1 cellular context compared by ENCODE assay signal in the genomic region with DNA sequence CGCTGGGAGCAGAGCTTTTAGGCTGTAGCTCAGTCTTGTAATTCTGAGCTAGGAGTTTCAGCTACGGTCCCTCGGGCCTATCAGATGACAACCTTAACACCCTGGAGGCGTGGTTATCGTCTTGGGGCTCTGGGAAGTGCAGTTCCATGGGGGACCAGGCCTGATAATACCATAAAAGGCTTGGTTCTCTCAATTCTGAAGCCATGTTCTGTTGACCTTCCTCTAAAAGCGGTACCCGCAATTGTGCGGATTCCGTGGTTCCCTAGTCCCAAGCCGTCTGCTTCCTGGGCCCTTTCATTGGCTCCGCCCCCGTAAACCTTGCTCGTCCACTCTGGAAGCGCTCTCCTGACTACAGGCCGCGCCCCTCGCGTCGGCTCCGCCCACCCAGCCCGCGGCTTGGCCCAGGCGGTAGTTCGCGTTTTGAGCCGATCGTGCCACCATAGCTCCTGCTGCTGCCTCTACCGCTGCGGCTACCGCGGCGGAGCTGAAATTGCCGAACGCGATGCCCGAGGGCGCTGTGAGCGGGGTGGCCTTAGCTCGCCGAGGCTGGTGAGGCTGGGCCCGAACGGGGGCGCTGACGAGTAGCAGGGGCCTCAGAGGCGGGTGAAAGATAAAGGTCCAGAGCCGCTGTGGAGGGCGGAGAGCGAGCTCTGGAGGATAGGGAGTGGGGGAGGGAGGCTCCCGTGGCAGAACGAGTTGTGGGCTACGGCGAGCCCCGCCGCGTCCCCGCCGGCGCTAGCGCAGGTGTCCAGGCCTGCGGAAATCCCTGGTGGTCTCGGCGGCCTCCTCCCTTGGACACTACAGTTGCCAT.
TF ChIP-seq lines count a peak whose summit lies in the region.

A gene with protein sequence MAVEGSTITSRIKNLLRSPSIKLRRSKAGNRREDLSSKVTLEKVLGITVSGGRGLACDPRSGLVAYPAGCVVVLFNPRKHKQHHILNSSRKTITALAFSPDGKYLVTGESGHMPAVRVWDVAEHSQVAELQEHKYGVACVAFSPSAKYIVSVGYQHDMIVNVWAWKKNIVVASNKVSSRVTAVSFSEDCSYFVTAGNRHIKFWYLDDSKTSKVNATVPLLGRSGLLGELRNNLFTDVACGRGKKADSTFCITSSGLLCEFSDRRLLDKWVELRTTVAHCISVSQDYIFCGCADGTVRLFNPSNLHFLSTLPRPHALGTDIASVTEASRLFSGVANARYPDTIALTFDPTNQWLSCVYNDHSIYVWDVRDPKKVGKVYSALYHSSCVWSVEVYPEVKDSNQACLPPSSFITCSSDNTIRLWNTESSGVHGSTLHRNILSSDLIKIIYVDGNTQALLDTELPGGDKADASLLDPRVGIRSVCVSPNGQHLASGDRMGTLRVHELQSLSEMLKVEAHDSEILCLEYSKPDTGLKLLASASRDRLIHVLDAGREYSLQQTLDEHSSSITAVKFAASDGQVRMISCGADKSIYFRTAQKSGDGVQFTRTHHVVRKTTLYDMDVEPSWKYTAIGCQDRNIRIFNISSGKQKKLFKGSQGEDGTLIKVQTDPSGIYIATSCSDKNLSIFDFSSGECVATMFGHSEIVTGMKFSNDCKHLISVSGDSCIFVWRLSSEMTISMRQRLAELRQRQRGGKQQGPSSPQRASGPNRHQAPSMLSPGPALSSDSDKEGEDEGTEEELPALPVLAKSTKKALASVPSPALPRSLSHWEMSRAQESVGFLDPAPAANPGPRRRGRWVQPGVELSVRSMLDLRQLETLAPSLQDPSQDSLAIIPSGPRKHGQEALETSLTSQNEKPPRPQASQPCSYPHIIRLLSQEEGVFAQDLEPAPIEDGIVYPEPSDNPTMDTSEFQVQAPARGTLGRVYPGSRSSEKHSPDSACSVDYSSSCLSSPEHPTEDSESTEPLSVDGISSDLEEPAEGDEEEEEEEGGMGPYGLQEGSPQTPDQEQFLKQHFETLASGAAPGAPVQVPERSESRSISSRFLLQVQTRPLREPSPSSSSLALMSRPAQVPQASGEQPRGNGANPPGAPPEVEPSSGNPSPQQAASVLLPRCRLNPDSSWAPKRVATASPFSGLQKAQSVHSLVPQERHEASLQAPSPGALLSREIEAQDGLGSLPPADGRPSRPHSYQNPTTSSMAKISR (N-terminal part only) (plus strand): TSS at position 423 of the 811 bp plus-strand sequence. CDS start 792 bp downstream, outside the sequence.

TF ChIP-seq in HepG2, 621 proteins besides CTCF, POLR2A, EP300 and RAD21 (continued from another document):
- TF ChIP-seq, protein P1, sequence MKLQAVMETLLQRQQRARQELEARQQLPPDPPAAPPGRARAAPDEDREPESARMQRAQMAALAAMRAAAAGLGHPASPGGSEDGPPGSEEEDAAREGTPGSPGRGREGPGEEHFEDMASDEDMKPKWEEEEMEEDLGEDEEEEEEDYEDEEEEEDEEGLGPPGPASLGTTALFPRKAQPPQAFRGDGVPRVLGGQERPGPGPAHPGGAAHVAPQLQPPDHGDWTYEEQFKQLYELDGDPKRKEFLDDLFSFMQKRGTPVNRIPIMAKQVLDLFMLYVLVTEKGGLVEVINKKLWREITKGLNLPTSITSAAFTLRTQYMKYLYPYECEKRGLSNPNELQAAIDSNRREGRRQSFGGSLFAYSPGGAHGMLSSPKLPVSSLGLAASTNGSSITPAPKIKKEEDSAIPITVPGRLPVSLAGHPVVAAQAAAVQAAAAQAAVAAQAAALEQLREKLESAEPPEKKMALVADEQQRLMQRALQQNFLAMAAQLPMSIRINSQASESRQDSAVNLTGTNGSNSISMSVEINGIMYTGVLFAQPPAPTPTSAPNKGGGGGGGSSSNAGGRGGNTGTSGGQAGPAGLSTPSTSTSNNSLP (IDR thresholded peaks at IDR 0.05; ENCODE audit: low read depth, low read length): peak; percentile 40; the same call in 1 of the 2 replicates
- no peak; the same call in 1 of the 2 replicates for TF ChIP-seq MIER3 (CRISPR knock-in tag; IDR thresholded peaks at IDR 0.05; ENCODE audit: borderline replicate concordance)
- no peak for TF ChIP-seq ZNF24 (IDR thresholded peaks at IDR 0.05)
- no peak for TF ChIP-seq SMAD1 (CRISPR knock-in tag; IDR thresholded peaks at IDR 0.05; ENCODE audit: borderline replicate concordance, low read depth)
- no peak for TF ChIP-seq NFE2 (CRISPR knock-in tag; IDR thresholded peaks at IDR 0.05)
- peak; percentile 72 for TF ChIP-seq KLF9 (CRISPR knock-in tag; IDR thresholded peaks at IDR 0.05; ENCODE audit: low read depth)
- TF ChIP-seq HNF4A (CRISPR knock-in tag; IDR thresholded peaks at IDR 0.05): peak; percentile 47; the same call in 1 of the 2 replicates
- TF ChIP-seq ZNF326 (CRISPR knock-in tag; IDR thresholded peaks at IDR 0.05; ENCODE audit: borderline replicate concordance): no peak
- TF ChIP-seq SKI (IDR thresholded peaks at IDR 0.05; ENCODE audit: partially characterized antibody): no peak
- TF ChIP-seq, protein P2, sequence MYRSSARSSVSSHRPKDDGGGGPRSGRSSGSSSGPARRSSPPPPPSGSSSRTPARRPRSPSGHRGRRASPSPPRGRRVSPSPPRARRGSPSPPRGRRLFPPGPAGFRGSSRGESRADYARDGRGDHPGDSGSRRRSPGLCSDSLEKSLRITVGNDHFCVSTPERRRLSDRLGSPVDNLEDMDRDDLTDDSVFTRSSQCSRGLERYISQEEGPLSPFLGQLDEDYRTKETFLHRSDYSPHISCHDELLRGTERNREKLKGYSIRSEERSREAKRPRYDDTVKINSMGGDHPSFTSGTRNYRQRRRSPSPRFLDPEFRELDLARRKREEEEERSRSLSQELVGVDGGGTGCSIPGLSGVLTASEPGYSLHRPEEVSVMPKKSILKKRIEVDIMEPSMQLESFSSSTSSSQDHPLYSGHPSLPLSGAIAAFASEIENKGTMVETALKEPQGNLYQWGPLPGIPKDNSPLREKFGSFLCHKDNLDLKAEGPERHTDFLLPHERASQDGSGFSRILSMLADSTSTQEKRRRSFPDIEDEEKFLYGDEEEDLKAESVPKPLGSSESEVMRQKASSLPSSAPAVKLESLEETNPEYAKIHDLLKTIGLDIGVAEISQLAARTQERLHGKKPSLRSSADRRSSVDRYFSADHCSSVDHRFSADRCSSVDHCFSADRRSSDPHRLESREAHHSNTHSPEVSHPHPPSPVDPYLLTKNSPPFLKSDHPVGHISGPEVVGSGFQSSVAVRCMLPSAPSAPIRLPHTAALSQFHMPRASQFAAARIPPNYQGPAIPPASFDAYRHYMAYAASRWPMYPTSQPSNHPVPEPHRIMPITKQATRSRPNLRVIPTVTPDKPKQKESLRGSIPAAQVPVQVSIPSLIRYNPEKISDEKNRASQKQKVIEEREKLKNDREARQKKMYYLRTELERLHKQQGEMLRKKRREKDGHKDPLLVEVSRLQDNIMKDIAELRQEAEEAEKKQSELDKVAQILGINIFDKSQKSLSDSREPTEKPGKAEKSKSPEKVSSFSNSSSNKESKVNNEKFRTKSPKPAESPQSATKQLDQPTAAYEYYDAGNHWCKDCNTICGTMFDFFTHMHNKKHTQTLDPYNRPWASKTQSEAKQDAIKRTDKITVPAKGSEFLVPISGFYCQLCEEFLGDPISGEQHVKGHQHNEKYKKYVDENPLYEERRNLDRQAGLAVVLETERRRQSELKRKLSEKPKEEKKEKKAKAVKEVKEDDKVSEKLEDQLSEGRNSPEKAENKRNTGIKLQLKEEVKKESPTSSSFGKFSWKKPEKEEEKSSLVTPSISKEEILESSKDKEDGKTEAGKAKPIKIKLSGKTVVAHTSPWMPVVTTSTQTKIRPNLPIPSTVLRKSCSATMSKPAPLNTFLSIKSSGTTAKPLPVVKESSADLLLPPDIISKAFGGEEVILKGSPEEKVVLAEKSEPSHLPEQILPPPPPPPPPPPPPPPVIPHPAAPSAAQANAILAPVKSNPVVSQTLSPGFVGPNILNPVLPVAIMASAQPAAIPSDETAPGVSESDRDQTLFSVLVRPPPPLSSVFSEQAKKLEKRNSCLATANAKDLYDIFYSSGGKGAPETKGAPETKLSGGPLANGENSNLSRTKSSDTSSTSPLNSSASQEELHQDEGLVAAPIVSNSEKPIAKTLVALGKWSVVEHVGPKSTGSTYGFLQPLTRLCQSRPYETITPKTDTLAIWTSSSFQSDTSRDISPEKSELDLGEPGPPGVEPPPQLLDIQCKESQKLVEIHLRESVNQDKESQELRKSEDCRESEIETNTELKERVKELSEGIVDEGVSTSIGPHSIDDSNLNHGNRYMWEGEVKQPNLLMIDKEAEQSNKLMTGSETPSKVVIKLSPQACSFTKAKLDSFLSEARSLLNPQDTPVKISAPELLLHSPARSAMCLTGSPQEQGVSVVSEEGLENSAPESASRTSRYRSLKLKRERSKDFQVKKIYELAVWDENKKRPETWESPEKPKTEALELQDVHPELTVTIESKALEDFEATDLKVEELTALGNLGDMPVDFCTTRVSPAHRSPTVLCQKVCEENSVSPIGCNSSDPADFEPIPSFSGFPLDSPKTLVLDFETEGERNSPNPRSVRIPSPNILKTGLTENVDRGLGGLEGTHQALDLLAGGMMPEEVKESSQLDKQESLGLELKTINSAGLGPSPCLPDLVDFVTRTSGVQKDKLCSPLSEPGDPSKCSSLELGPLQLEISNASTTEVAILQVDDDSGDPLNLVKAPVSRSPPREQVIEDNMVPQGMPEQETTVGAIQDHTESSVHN (CRISPR knock-in tag; IDR thresholded peaks at IDR 0.05): peak; percentile 11; the same call in 1 of the 2 replicates
- TF ChIP-seq, protein P3, sequence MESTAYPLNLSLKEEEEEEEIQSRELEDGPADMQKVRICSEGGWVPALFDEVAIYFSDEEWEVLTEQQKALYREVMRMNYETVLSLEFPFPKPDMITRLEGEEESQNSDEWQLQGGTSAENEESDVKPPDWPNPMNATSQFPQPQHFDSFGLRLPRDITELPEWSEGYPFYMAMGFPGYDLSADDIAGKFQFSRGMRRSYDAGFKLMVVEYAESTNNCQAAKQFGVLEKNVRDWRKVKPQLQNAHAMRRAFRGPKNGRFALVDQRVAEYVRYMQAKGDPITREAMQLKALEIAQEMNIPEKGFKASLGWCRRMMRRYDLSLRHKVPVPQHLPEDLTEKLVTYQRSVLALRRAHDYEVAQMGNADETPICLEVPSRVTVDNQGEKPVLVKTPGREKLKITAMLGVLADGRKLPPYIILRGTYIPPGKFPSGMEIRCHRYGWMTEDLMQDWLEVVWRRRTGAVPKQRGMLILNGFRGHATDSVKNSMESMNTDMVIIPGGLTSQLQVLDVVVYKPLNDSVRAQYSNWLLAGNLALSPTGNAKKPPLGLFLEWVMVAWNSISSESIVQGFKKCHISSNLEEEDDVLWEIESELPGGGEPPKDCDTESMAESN (CRISPR knock-in tag; conservative IDR thresholded peaks at IDR 0.05): peak; percentile 98
- TF ChIP-seq HOXA7 (CRISPR knock-in tag; IDR thresholded peaks at IDR 0.05): no peak
- TF ChIP-seq ZNF12 (CRISPR knock-in tag; IDR thresholded peaks at IDR 0.05): peak; percentile 71
- TF ChIP-seq, protein P4, sequence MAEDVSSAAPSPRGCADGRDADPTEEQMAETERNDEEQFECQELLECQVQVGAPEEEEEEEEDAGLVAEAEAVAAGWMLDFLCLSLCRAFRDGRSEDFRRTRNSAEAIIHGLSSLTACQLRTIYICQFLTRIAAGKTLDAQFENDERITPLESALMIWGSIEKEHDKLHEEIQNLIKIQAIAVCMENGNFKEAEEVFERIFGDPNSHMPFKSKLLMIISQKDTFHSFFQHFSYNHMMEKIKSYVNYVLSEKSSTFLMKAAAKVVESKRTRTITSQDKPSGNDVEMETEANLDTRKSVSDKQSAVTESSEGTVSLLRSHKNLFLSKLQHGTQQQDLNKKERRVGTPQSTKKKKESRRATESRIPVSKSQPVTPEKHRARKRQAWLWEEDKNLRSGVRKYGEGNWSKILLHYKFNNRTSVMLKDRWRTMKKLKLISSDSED (CRISPR knock-in tag; IDR thresholded peaks at IDR 0.05): no peak
- TF ChIP-seq, protein P5, sequence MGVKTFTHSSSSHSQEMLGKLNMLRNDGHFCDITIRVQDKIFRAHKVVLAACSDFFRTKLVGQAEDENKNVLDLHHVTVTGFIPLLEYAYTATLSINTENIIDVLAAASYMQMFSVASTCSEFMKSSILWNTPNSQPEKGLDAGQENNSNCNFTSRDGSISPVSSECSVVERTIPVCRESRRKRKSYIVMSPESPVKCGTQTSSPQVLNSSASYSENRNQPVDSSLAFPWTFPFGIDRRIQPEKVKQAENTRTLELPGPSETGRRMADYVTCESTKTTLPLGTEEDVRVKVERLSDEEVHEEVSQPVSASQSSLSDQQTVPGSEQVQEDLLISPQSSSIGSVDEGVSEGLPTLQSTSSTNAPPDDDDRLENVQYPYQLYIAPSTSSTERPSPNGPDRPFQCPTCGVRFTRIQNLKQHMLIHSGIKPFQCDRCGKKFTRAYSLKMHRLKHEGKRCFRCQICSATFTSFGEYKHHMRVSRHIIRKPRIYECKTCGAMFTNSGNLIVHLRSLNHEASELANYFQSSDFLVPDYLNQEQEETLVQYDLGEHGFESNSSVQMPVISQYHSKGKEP (CRISPR knock-in tag; IDR thresholded peaks at IDR 0.05): no peak
- 0 out of 2 replicates have a peak, but pooled peaks have one; percentile 8 for TF ChIP-seq ZBTB3 (CRISPR knock-in tag; IDR thresholded peaks at IDR 0.05; ENCODE audit: borderline replicate concordance, low read depth)
